Comparison of ENCODE assay signal across 20 cellular contexts in genomic region chr17:32288600-32288999, GRCh38. TPM values are rescaled to one million over a fixed set of nuclear protein-coding genes. Genes with fewer than 3 reads are reported as not detected.
"Had no signal": no experiment of that assay in that cellular context is flagged by ENCODE, and none has a peak within 500 bp of the region (broad histone marks: within the 10 kb centered on the region; RNA-seq: fewer than 3 reads in every experiment).

No MANE protein-coding gene starts in this region.

- H3K27ac Mint-ChIP-seq: activated naive CD8-positive, alpha-beta T cell treated with anti-CD3 and anti-CD28 coated beads, Interleukin-2, amount 50 U/mL, for 24 hours; activated T-helper 1 cell treated with anti-CD3 and anti-CD28 coated beads, Interleukin-12 subunit alpha, Interleukin-12 subunit beta, Interleukin-2, Interleukin-4 antibody, amounts not matched to agents 30 ng/mL and 10 ng/mL and 1 ng/mL, durations not matched to agents 14 hours and 24 hours and 36 hours; type B pancreatic cell had no signal

- H2AFZ ChIP-seq: parathyroid adenoma had no signal

- H3K4me3 ChIP-seq: ascending aorta, colonic mucosa, gastrocnemius medialis, heart right ventricle, suprapubic skin had no signal

- H3K36me3 Mint-ChIP-seq: type B pancreatic cell had no signal

- ATAC-seq: activated naive CD8-positive, alpha-beta T cell treated with anti-CD3 and anti-CD28 coated beads, Interleukin-2, amount 50 U/mL, for 24 hours; gastrocnemius medialis; heart right ventricle; stimulated activated naive CD8-positive, alpha-beta T cell treated with anti-CD3 and anti-CD28 coated beads, Interleukin-15, Interleukin-2, amounts not matched to agents 100 U/mL and 50 U/mL, for 24 hours had no signal

- H3K9me3 Mint-ChIP-seq: activated naive CD8-positive, alpha-beta T cell treated with anti-CD3 and anti-CD28 coated beads, Interleukin-2, amount 50 U/mL, for 24 hours; activated T-helper 1 cell treated with anti-CD3 and anti-CD28 coated beads, Interleukin-12 subunit alpha, Interleukin-12 subunit beta, Interleukin-2, Interleukin-4 antibody, amounts not matched to agents 30 ng/mL and 10 ng/mL and 1 ng/mL, durations not matched to agents 14 hours and 24 hours and 36 hours; neural crest cell; type B pancreatic cell had no signal

- H3K4me1 ChIP-seq: ascending aorta, colonic mucosa, gastrocnemius medialis, parathyroid adenoma, suprapubic skin had no signal

- H3K27me3 ChIP-seq: ascending aorta, colonic mucosa, gastrocnemius medialis had no signal

- H3K79me2 ChIP-seq: parathyroid adenoma had no signal

- DNase-seq: activated CD4-positive, alpha-beta T cell treated with anti-CD3 and anti-CD28 coated beads for 48 hours; activated naive CD4-positive, alpha-beta T cell treated with Interleukin-2 at 50 U/mL for 16 hours; activated naive CD8-positive, alpha-beta T cell treated with anti-CD3 and anti-CD28 coated beads, Interleukin-2, amount 50 U/mL, for 24 hours; colonic mucosa; effector CD8-positive, alpha-beta T cell; gastrocnemius medialis; heart right ventricle; kidney; stimulated activated CD4-positive, alpha-beta T cell treated with anti-CD3 and anti-CD28 coated beads, Interleukin-4, amount 100 ng/mL, for 1 hour; stimulated activated CD8-positive, alpha-beta memory T cell treated with anti-CD3 and anti-CD28 coated beads, Interleukin-4, amount 100 ng/mL, for 48 hours; stimulated activated naive CD8-positive, alpha-beta T cell treated with anti-CD3 and anti-CD28 coated beads, Interleukin-15, Interleukin-2, amounts not matched to agents 100 U/mL and 50 U/mL, for 24 hours; T1000 had no signal

- H3K4me1 Mint-ChIP-seq: activated naive CD8-positive, alpha-beta T cell treated with anti-CD3 and anti-CD28 coated beads, Interleukin-2, amount 50 U/mL, for 24 hours had no signal

- H3K4me3 Mint-ChIP-seq: activated naive CD8-positive, alpha-beta T cell treated with anti-CD3 and anti-CD28 coated beads, Interleukin-2, amount 50 U/mL, for 24 hours; activated T-helper 1 cell treated with anti-CD3 and anti-CD28 coated beads, Interleukin-12 subunit alpha, Interleukin-12 subunit beta, Interleukin-2, Interleukin-4 antibody, amounts not matched to agents 30 ng/mL and 10 ng/mL and 1 ng/mL, durations not matched to agents 14 hours and 24 hours and 36 hours; neural crest cell; type B pancreatic cell had no signal

- H3K36me3 ChIP-seq: ascending aorta, colonic mucosa, gastrocnemius medialis, heart right ventricle, suprapubic skin had no signal

- H3K27ac ChIP-seq: ascending aorta, colonic mucosa, epithelial cell of prostate, gastrocnemius medialis, heart right ventricle, parathyroid adenoma, suprapubic skin had no signal

RNA-seq across cellular contexts. Expression of gene RHBDL3, which starts 23.0 kb away (rescaled TPM):
- total RNA-seq: ascending aorta, gastrocnemius medialis, renal cortical epithelial cell had no signal
